In the genomic region with DNA sequence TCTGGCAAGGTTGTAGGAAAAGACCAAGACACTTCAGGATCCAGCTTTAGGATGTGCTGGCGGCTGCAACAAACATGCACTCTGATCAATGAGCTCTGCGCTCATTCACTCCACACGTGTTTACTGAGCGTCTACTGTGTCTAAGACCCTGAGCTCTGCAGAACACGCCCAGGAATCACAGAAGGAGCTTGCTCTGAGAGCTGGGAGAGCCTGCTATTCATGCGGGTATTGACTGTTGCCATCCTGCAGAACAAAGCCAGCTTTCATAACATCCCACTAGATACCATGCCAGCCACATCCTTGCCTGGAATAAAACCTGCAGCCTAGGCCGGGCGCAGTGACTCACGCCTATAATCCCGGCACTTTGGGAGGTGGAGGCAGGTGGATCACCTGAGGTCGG, we compare ENCODE assay signal across 1 cellular context.
TF ChIP-seq lines count a peak whose summit lies in the region.

No MANE protein-coding gene starts in this region.

TF ChIP-seq in HepG2, 621 proteins besides CTCF, POLR2A, EP300 and RAD21 (continued from another document and continues in another):
- TF ChIP-seq, protein P1, sequence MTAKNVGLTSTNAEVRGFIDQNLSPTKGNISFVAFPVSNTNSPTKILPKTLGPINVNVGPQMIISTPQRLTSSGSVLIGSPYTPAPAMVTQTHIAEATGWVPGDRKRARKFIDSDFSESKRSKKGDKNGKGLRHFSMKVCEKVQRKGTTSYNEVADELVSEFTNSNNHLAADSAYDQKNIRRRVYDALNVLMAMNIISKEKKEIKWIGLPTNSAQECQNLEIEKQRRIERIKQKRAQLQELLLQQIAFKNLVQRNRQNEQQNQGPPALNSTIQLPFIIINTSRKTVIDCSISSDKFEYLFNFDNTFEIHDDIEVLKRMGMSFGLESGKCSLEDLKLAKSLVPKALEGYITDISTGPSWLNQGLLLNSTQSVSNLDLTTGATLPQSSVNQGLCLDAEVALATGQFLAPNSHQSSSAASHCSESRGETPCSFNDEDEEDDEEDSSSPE (CRISPR knock-in tag; IDR thresholded peaks at IDR 0.05), result no peak
- TF ChIP-seq ZNF180 (CRISPR knock-in tag; IDR thresholded peaks at IDR 0.05; ENCODE audit: borderline replicate concordance, low read depth), result no peak
- no peak for TF ChIP-seq ZNF75D (CRISPR knock-in tag; IDR thresholded peaks at IDR 0.05; ENCODE audit: borderline replicate concordance)
- TF ChIP-seq SNAI1 (CRISPR knock-in tag; IDR thresholded peaks at IDR 0.05; ENCODE audit: borderline replicate concordance), result no peak
- 0 out of 2 replicates have a peak, but pooled peaks have one; percentile 17 for TF ChIP-seq GATAD1 (CRISPR knock-in tag; IDR thresholded peaks at IDR 0.05)
- no peak for TF ChIP-seq ZNF549 (CRISPR knock-in tag; IDR thresholded peaks at IDR 0.05)
- TF ChIP-seq MTF2 (CRISPR knock-in tag; IDR thresholded peaks at IDR 0.05; ENCODE audit: borderline replicate concordance), result no peak
- TF ChIP-seq GLI4 (CRISPR knock-in tag; IDR thresholded peaks at IDR 0.05; ENCODE audit: borderline replicate concordance), result no peak
- TF ChIP-seq ZNF780A (CRISPR knock-in tag; IDR thresholded peaks at IDR 0.05), result no peak
- no peak for TF ChIP-seq EED (CRISPR knock-in tag; IDR thresholded peaks at IDR 0.05)
- TF ChIP-seq PHF8 (CRISPR knock-in tag; IDR thresholded peaks at IDR 0.05), result no peak
- TF ChIP-seq ZNF350 (CRISPR knock-in tag; IDR thresholded peaks at IDR 0.05; ENCODE audit: borderline replicate concordance, low read depth), result no peak
- TF ChIP-seq, protein P2, sequence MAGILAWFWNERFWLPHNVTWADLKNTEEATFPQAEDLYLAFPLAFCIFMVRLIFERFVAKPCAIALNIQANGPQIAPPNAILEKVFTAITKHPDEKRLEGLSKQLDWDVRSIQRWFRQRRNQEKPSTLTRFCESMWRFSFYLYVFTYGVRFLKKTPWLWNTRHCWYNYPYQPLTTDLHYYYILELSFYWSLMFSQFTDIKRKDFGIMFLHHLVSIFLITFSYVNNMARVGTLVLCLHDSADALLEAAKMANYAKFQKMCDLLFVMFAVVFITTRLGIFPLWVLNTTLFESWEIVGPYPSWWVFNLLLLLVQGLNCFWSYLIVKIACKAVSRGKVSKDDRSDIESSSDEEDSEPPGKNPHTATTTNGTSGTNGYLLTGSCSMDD (CRISPR knock-in tag; IDR thresholded peaks at IDR 0.05), result no peak
- TF ChIP-seq HDAC2 (CRISPR knock-in tag; IDR thresholded peaks at IDR 0.05), result peak; percentile 59
- TF ChIP-seq, protein P3, sequence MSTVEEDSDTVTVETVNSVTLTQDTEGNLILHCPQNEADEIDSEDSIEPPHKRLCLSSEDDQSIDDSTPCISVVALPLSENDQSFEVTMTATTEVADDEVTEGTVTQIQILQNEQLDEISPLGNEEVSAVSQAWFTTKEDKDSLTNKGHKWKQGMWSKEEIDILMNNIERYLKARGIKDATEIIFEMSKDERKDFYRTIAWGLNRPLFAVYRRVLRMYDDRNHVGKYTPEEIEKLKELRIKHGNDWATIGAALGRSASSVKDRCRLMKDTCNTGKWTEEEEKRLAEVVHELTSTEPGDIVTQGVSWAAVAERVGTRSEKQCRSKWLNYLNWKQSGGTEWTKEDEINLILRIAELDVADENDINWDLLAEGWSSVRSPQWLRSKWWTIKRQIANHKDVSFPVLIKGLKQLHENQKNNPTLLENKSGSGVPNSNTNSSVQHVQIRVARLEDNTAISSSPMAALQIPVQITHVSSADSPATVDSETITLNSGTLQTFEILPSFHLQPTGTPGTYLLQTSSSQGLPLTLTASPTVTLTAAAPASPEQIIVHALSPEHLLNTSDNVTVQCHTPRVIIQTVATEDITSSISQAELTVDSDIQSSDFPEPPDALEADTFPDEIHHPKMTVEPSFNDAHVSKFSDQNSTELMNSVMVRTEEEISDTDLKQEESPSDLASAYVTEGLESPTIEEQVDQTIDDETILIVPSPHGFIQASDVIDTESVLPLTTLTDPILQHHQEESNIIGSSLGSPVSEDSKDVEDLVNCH (CRISPR knock-in tag; IDR thresholded peaks at IDR 0.05), result no peak
- TF ChIP-seq, protein P4, sequence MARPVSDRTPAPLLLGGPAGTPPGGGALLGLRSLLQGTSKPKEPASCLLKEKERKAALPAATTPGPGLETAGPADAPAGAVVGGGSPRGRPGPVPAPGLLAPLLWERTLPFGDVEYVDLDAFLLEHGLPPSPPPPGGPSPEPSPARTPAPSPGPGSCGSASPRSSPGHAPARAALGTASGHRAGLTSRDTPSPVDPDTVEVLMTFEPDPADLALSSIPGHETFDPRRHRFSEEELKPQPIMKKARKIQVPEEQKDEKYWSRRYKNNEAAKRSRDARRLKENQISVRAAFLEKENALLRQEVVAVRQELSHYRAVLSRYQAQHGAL (CRISPR knock-in tag; IDR thresholded peaks at IDR 0.05; ENCODE audit: not compliant biosample characterization), result no peak
- TF ChIP-seq TAF15 (IDR thresholded peaks at IDR 0.05; ENCODE audit: low read depth, low read length, poor library complexity, severe bottlenecking), result no peak
- no peak for TF ChIP-seq CEBPG (CRISPR knock-in tag; IDR thresholded peaks at IDR 0.05)
- TF ChIP-seq, protein P5, sequence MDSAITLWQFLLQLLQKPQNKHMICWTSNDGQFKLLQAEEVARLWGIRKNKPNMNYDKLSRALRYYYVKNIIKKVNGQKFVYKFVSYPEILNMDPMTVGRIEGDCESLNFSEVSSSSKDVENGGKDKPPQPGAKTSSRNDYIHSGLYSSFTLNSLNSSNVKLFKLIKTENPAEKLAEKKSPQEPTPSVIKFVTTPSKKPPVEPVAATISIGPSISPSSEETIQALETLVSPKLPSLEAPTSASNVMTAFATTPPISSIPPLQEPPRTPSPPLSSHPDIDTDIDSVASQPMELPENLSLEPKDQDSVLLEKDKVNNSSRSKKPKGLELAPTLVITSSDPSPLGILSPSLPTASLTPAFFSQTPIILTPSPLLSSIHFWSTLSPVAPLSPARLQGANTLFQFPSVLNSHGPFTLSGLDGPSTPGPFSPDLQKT (CRISPR knock-in tag; IDR thresholded peaks at IDR 0.05; ENCODE audit: borderline replicate concordance), result no peak
- TF ChIP-seq SIX4 (CRISPR knock-in tag; IDR thresholded peaks at IDR 0.05), result no peak
- no peak for TF ChIP-seq RFXANK (CRISPR knock-in tag; IDR thresholded peaks at IDR 0.05)
- TF ChIP-seq, protein P6, sequence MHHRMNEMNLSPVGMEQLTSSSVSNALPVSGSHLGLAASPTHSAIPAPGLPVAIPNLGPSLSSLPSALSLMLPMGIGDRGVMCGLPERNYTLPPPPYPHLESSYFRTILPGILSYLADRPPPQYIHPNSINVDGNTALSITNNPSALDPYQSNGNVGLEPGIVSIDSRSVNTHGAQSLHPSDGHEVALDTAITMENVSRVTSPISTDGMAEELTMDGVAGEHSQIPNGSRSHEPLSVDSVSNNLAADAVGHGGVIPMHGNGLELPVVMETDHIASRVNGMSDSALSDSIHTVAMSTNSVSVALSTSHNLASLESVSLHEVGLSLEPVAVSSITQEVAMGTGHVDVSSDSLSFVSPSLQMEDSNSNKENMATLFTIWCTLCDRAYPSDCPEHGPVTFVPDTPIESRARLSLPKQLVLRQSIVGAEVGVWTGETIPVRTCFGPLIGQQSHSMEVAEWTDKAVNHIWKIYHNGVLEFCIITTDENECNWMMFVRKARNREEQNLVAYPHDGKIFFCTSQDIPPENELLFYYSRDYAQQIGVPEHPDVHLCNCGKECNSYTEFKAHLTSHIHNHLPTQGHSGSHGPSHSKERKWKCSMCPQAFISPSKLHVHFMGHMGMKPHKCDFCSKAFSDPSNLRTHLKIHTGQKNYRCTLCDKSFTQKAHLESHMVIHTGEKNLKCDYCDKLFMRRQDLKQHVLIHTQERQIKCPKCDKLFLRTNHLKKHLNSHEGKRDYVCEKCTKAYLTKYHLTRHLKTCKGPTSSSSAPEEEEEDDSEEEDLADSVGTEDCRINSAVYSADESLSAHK (CRISPR knock-in tag; IDR thresholded peaks at IDR 0.05; ENCODE audit: borderline replicate concordance), result no peak
- TF ChIP-seq ELF4 (CRISPR knock-in tag; IDR thresholded peaks at IDR 0.05; ENCODE audit: borderline replicate concordance), result no peak
- TF ChIP-seq ZNF207 (IDR thresholded peaks at IDR 0.05; ENCODE audit: borderline replicate concordance), result no peak
- TF ChIP-seq NFIB (CRISPR knock-in tag; IDR thresholded peaks at IDR 0.05; ENCODE audit: borderline replicate concordance), result no peak
- TF ChIP-seq HIVEP1 (CRISPR knock-in tag; IDR thresholded peaks at IDR 0.05), result no peak
- TF ChIP-seq, protein P7, sequence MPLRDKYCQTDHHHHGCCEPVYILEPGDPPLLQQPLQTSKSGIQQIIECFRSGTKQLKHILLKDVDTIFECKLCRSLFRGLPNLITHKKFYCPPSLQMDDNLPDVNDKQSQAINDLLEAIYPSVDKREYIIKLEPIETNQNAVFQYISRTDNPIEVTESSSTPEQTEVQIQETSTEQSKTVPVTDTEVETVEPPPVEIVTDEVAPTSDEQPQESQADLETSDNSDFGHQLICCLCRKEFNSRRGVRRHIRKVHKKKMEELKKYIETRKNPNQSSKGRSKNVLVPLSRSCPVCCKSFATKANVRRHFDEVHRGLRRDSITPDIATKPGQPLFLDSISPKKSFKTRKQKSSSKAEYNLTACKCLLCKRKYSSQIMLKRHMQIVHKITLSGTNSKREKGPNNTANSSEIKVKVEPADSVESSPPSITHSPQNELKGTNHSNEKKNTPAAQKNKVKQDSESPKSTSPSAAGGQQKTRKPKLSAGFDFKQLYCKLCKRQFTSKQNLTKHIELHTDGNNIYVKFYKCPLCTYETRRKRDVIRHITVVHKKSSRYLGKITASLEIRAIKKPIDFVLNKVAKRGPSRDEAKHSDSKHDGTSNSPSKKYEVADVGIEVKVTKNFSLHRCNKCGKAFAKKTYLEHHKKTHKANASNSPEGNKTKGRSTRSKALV (CRISPR knock-in tag; IDR thresholded peaks at IDR 0.05), result no peak
- peak; percentile 61 for TF ChIP-seq GATAD2A (CRISPR knock-in tag; IDR thresholded peaks at IDR 0.05)
- no peak for TF ChIP-seq ZNF629 (CRISPR knock-in tag; conservative IDR thresholded peaks at IDR 0.05)
- TF ChIP-seq, protein P8, sequence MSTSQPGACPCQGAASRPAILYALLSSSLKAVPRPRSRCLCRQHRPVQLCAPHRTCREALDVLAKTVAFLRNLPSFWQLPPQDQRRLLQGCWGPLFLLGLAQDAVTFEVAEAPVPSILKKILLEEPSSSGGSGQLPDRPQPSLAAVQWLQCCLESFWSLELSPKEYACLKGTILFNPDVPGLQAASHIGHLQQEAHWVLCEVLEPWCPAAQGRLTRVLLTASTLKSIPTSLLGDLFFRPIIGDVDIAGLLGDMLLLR (CRISPR knock-in tag; IDR thresholded peaks at IDR 0.05), result no peak
- TF ChIP-seq, protein P9, sequence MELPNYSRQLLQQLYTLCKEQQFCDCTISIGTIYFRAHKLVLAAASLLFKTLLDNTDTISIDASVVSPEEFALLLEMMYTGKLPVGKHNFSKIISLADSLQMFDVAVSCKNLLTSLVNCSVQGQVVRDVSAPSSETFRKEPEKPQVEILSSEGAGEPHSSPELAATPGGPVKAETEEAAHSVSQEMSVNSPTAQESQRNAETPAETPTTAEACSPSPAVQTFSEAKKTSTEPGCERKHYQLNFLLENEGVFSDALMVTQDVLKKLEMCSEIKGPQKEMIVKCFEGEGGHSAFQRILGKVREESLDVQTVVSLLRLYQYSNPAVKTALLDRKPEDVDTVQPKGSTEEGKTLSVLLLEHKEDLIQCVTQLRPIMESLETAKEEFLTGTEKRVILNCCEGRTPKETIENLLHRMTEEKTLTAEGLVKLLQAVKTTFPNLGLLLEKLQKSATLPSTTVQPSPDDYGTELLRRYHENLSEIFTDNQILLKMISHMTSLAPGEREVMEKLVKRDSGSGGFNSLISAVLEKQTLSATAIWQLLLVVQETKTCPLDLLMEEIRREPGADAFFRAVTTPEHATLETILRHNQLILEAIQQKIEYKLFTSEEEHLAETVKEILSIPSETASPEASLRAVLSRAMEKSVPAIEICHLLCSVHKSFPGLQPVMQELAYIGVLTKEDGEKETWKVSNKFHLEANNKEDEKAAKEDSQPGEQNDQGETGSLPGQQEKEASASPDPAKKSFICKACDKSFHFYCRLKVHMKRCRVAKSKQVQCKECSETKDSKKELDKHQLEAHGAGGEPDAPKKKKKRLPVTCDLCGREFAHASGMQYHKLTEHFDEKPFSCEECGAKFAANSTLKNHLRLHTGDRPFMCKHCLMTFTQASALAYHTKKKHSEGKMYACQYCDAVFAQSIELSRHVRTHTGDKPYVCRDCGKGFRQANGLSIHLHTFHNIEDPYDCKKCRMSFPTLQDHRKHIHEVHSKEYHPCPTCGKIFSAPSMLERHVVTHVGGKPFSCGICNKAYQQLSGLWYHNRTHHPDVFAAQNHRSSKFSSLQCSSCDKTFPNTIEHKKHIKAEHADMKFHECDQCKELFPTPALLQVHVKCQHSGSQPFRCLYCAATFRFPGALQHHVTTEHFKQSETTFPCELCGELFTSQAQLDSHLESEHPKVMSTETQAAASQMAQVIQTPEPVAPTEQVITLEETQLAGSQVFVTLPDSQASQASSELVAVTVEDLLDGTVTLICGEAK (IDR thresholded peaks at IDR 0.05), result no peak
- TF ChIP-seq, protein P9 (CRISPR knock-in tag; IDR thresholded peaks at IDR 0.05), result no peak
- no peak for TF ChIP-seq AKAP8 (CRISPR knock-in tag; IDR thresholded peaks at IDR 0.05)
- no peak for TF ChIP-seq ZNF775 (CRISPR knock-in tag; IDR thresholded peaks at IDR 0.05; ENCODE audit: borderline replicate concordance)
- TF ChIP-seq ZFP62 (CRISPR knock-in tag; IDR thresholded peaks at IDR 0.05), result no peak
- TF ChIP-seq SRF (IDR thresholded peaks at IDR 0.05; ENCODE audit: low read depth, low read length), result no peak
- TF ChIP-seq HNRNPUL1 (IDR thresholded peaks at IDR 0.05; ENCODE audit: low read depth, low read length), result no peak
- no peak for TF ChIP-seq GABPB1 (CRISPR knock-in tag; IDR thresholded peaks at IDR 0.05)
- TF ChIP-seq FOXM1 (CRISPR knock-in tag; IDR thresholded peaks at IDR 0.05), result no peak
